18 cellular contexts compared by ENCODE assay signal in the genomic region with DNA sequence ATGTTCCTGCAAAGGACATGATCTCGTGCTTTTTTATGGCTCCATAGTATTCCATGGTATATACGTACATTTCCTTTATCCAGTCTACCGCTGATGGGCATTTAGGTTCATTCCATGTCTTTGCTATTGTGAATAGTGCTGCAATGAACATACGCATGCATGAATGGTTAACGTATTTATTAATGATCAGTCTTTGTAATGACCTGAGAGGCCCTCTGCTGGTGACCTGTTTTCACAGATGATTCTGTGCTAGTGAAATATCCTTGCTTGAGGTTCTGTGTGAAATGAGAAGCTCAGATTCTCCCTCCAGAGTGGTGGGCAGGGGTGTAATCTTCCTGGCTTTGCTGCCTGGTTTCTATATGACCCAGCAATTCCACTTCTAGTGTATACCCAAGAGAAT.
A peak's percentile ranks its signal among the peaks of the same experiment; 100 is the strongest.
DNase-seq lines count a peak whose midpoint lies in the region; ATAC-seq and TF ChIP-seq lines count a peak whose summit lies in the region.
"Had no signal": no experiment of that assay in that cellular context is flagged by ENCODE, and none has a peak within 500 bp of the region (broad histone marks: within the 10 kb centered on the region; RNA-seq: fewer than 3 reads in every experiment).

No MANE protein-coding gene starts in this region.

- TF ChIP-seq POLR2A in HCT116 (IDR thresholded peaks at IDR 0.05; ENCODE audit: borderline replicate concordance, extremely low read depth, insufficient read depth, insufficient read length) (no peak), spleen (IDR thresholded peaks at IDR 0.05) (no peak)

- BruUV-seq in A673 (replicated peaks; lab: Mats Ljungman, UMichigan) (no TSS peak), HCT116 (replicated peaks; lab: Mats Ljungman, UMichigan) (no TSS peak), PC-3 (replicated peaks; lab: Mats Ljungman, UMichigan) (no TSS peak)

- no peaks in the 10 kb centered on the region for H3K79me2 ChIP-seq in HCT116 (ENCODE audit: insufficient read depth, low read length)
- no peaks in the 10 kb centered on the region for H3K79me2 ChIP-seq in PC-3 (ENCODE audit: low read length)

- no peak overlapping the region for H3K4me2 ChIP-seq in HCT116 (ENCODE audit: low read length)
- no peak overlapping the region for H3K4me2 ChIP-seq in PC-3 (ENCODE audit: low read length)

- POLR2A ChIA-PET in A673 (lab: Charles Lee; ENCODE audit: low non-redundant PET): no interaction called here
- POLR2A ChIA-PET in HCT116 (lab: Charles Lee): no interaction called here
- POLR2A ChIA-PET in PC-3 (lab: Charles Lee; ENCODE audit: unreplicated experiment): no interaction called here

- H3K9me2 ChIP-seq in HCT116 (ENCODE audit: insufficient read depth): no peaks in the 10 kb centered on the region
- no peaks in the 10 kb centered on the region for H3K9me2 ChIP-seq in PC-3 (replicated peaks; ENCODE audit: low read length)

- H3K9me3 Mint-ChIP-seq in natural killer cell: no peaks in the 10 kb centered on the region
- H3K9me3 Mint-ChIP-seq: IgD-negative memory B cell had no signal

- H3K9ac ChIP-seq in HCT116 (ENCODE audit: low read length): no peak overlapping the region
- H3K9ac ChIP-seq in PC-3 (ENCODE audit: low read length): no peak overlapping the region

- no peaks in the 10 kb centered on the region for H3F3A ChIP-seq in PC-3 (ENCODE audit: low read length, unreplicated experiment)

- H3K4me1 ChIP-seq in A673 (ENCODE audit: insufficient read depth, low read length, poor library complexity, severe bottlenecking) (no peaks in the 10 kb centered on the region), HCT116 (ENCODE audit: control insufficient read depth in 1 of 2, insufficient read depth in 2 of 2, low read length in 2 of 2) (no peaks in the 10 kb centered on the region), PC-3 (ENCODE audit: insufficient read depth, low read length) (peaks cover 7% of the 10 kb centered on the region; the same call in 1 of the 2 replicates), spleen (no peaks in the 10 kb centered on the region)
- H3K4me1 ChIP-seq: Caco-2 had no signal

- no peak for TF ChIP-seq RAD21 in HCT116 (IDR thresholded peaks at IDR 0.05; ENCODE audit: low read depth)

- peaks cover 5% of the 10 kb centered on the region for H3K27me3 ChIP-seq in A673 (replicated peaks; ENCODE audit: insufficient read depth, low read depth, low read length, poor library complexity)
- no peaks in the 10 kb centered on the region; the same call in 1 of the 2 replicates for H3K27me3 ChIP-seq in HCT116 (ENCODE audit: insufficient read depth, low read length)
- no peaks in the 10 kb centered on the region for H3K27me3 ChIP-seq in PC-3 (ENCODE audit: low read length)
- H3K27me3 ChIP-seq in spleen (replicated peaks in 1 of 7): no peaks in the 10 kb centered on the region

- ATAC-seq in HCT116 (peak; percentile 55; the same call in 1 of the 2 replicates), PC-3 (no peak), natural killer cell (no peak)
- ATAC-seq: T-helper 17 cell had no signal

- H3K9me3 ChIP-seq in A673 (ENCODE audit: low read depth, low read length, poor library complexity, severe bottlenecking) (no peaks in the 10 kb centered on the region), HCT116 (ENCODE audit: control insufficient read depth in 1 of 2, insufficient read depth in 1 of 2, low read depth in 1 of 2, low read length in 2 of 2) (no peaks in the 10 kb centered on the region), PC-3 (ENCODE audit: low read length) (no peaks in the 10 kb centered on the region), spleen (no peaks in the 10 kb centered on the region)
- H3K9me3 ChIP-seq: Caco-2 had no signal

- H4K20me1 ChIP-seq in HCT116 (ENCODE audit: insufficient read depth) (no peaks in the 10 kb centered on the region), PC-3 (ENCODE audit: low read length) (no peaks in the 10 kb centered on the region)

- H3K27ac Mint-ChIP-seq in natural killer cell: no peak overlapping the region
- H3K27ac Mint-ChIP-seq: IgD-negative memory B cell, T-helper 17 cell had no signal

- H2AFZ ChIP-seq in HCT116 (ENCODE audit: low read depth, low read length, poor library complexity, severe bottlenecking) (no peak overlapping the region), PC-3 (ENCODE audit: low read length) (no peak overlapping the region)

- H3K4me1 Mint-ChIP-seq in natural killer cell: no peaks in the 10 kb centered on the region
- H3K4me1 Mint-ChIP-seq: IgD-negative memory B cell had no signal

- CTCF ChIA-PET in A673 (lab: Charles Lee): no interaction called here
- CTCF ChIA-PET in HCT116 (lab: Charles Lee): interaction anchor here (0.8 to 1.3 kb wide), 5 partner anchors 11 to 1032 kb away, joined by 3 to 6 read pairs (median 4); no protein-coding TSS in a partner anchor
- CTCF ChIA-PET in PC-3 (lab: Charles Lee): no interaction called here

- H3K4me3 Mint-ChIP-seq in natural killer cell: no peak overlapping the region
- H3K4me3 Mint-ChIP-seq: IgD-negative memory B cell, T-helper 17 cell had no signal

- no peak for DNase-seq in A673 (ENCODE audit: low spot score)
- DNase-seq in HCT116 (ENCODE audit: low read depth, low spot score): no peak
- no peak for DNase-seq in PC-3
- DNase-seq in epithelial cell of proximal tubule (ENCODE audit: low read depth): no peak
- no peak for DNase-seq in putamen (ENCODE audit: low spot score)
- DNase-seq in spleen: no peak
- DNase-seq in natural killer cell: no peak
- DNase-seq in HuH-7 (ENCODE audit: low spot score): no peak
- DNase-seq: Caco-2; DMS53; NCI-H1436 treated with DMSO at 0.1 percent for 48 hours; NCI-H2081 treated with DMSO at 0.1 percent for 48 hours; NCI-H345; NCI-H69; NK-92 treated with Interleukin-12 subunit alpha and Interleukin-12 subunit beta, amount 100 ng/mL, for 24 hours; SHP77; T-helper 17 cell had no signal

- no peaks in the 10 kb centered on the region for H3K36me3 ChIP-seq in A673 (ENCODE audit: insufficient read depth, low read length, poor library complexity, severe bottlenecking)
- H3K36me3 ChIP-seq in HCT116 (ENCODE audit: control insufficient read depth in 1 of 2, insufficient read depth in 2 of 2, low read length in 2 of 2): no peaks in the 10 kb centered on the region
- H3K36me3 ChIP-seq in PC-3 (ENCODE audit: low read depth, low read length): no peaks in the 10 kb centered on the region
- no peaks in the 10 kb centered on the region for H3K36me3 ChIP-seq in spleen

- no peaks in the 10 kb centered on the region for H3K36me3 Mint-ChIP-seq in natural killer cell

- TF ChIP-seq CTCF in A673 (conservative IDR thresholded peaks at IDR 0.05; ENCODE audit: low read depth, low read length) (0 out of 2 replicates have a peak, but pooled peaks have one; percentile 11), HCT116 (IDR thresholded peaks at IDR 0.05 in 2 of 3, conservative IDR thresholded peaks at IDR 0.05 in 1 of 3; ENCODE audit: borderline replicate concordance in 1 of 3, insufficient read depth in 1 of 3, low read depth in 2 of 3, low read length in 2 of 3) (peak in 2 of 3 experiments; percentile 36 to 47; a peak in 3 of 6 replicates), PC-3 (conservative IDR thresholded peaks at IDR 0.05; ENCODE audit: low read depth, low read length) (peak; percentile 52; the same call in 1 of the 2 replicates), epithelial cell of proximal tubule (conservative IDR thresholded peaks at IDR 0.05; ENCODE audit: low read depth, low read length) (peak; percentile 44), spleen (IDR thresholded peaks at IDR 0.05 in 8 of 11, conservative IDR thresholded peaks at IDR 0.05 in 3 of 11) (no peak), natural killer cell (IDR thresholded peaks at IDR 0.05) (no peak)

- H3K27ac ChIP-seq in A673 (ENCODE audit: low read depth, low read length, poor library complexity, severe bottlenecking) (no peak overlapping the region), HCT116 (ENCODE audit: low read depth, low read length) (no peak overlapping the region), PC-3 (ENCODE audit: low read length) (no peak overlapping the region), spleen (no peak overlapping the region)

- peaks cover 0 to 6% of the 10 kb centered on the region in 2 donors for H3K27me3 Mint-ChIP-seq in natural killer cell (ENCODE audit: low read depth in 2 of 2)

- intact Hi-C loops in A673 (cut with micrococcal nuclease; ENCODE audit: unreplicated experiment): no loop called here
- intact Hi-C loops in HCT116 (cut with micrococcal nuclease): no loop called here
- intact Hi-C loops in PC-3 (cut with micrococcal nuclease): no loop called here
- intact Hi-C loops in spleen (cut with DNase I; ENCODE audit: low total_unique reads): no loop called here
- intact Hi-C loops in natural killer cell (cut with micrococcal nuclease): no loop called here

- 90 to 96% (median 94%) methylated on average over 5 of the region's 5 CpGs for WGBS in spleen, 5 donors

- H3K4me3 ChIP-seq in A673 (ENCODE audit: low read depth, low read length, poor library complexity, severe bottlenecking): no peak overlapping the region
- no peak overlapping the region for H3K4me3 ChIP-seq in HCT116 (replicated peaks in 1 of 2; ENCODE audit: low read depth in 1 of 2, low read length in 2 of 2)
- H3K4me3 ChIP-seq in PC-3 (ENCODE audit: low read length): no peak overlapping the region
- H3K4me3 ChIP-seq in epithelial cell of proximal tubule (ENCODE audit: low read depth, low read length): no peak overlapping the region
- H3K4me3 ChIP-seq in spleen: no peak overlapping the region

- RAD21 ChIA-PET in HCT116 (lab: Charles Lee; ENCODE audit: low non-redundant PET in 1 of 2, low total read pairs in 2 of 2, uncharacterized antibody in 2 of 2, unreplicated experiment in 2 of 2): interaction anchor here in 1 of 2 experiments (1.7 kb wide), 1 partner anchor 17 kb away, joined by 5 read pairs; no protein-coding TSS in a partner anchor

TF ChIP-seq in HCT116, 20 proteins besides CTCF, POLR2A, EP300 and RAD21 (continues in another document):
- TF ChIP-seq SRF (IDR thresholded peaks at IDR 0.05; ENCODE audit: low read depth) (no peak), EZH2 (IDR thresholded peaks at IDR 0.05) (no peak)

Comparison
In these comparisons a context has a peak if more than half of its experiments do, and no peak if none do; other contexts are left out.
1. CTCF ChIP-seq: peak in A673 (single experiment), HCT116 (2 of 3), PC-3 (single experiment) and epithelial cell of proximal tubule (single experiment); none in spleen (0 of 11) and natural killer cell (single experiment).